Comparison of ENCODE assay signal across 12 cellular contexts in genomic region chr3:36381311-36381956, GRCh38. TPM values are rescaled to one million over a fixed set of nuclear protein-coding genes. Genes with fewer than 3 reads are reported as not detected.
DNase-seq lines count a peak whose midpoint lies in the region; ATAC-seq and TF ChIP-seq lines count a peak whose summit lies in the region.
"Had no signal": no experiment of that assay in that cellular context is flagged by ENCODE, and none has a peak within 500 bp of the region (broad histone marks: within the 10 kb centered on the region; RNA-seq: fewer than 3 reads in every experiment).

No MANE protein-coding gene starts in this region.

- H3K36me3 Mint-ChIP-seq in CD8-positive, alpha-beta T cell, result no peaks in the 10 kb centered on the region
- no peaks in the 10 kb centered on the region for H3K36me3 Mint-ChIP-seq in naive thymus-derived CD8-positive, alpha-beta T cell

- no peak for TF ChIP-seq EP300 in ovary (IDR thresholded peaks at IDR 0.05)

- no peaks in the 10 kb centered on the region for H3K36me3 ChIP-seq in CD8-positive, alpha-beta T cell (ENCODE audit: insufficient read depth, low read length)
- no peaks in the 10 kb centered on the region for H3K36me3 ChIP-seq in MM.1S (replicated peaks; ENCODE audit: insufficient read depth, low read length)
- no peaks in the 10 kb centered on the region for H3K36me3 ChIP-seq in ovary

- H3K4me3 ChIP-seq in CD8-positive, alpha-beta T cell (ENCODE audit: low read depth, low read length), result no peak overlapping the region
- H3K4me3 ChIP-seq in MM.1S (ENCODE audit: low read length), result peak overlapping the region; percentile 74
- peak overlapping the region; percentile 51 for H3K4me3 ChIP-seq in ovary

- peak overlapping the region; percentile 89; the same call in 1 of the 2 replicates for H3K4me2 ChIP-seq in MM.1S (ENCODE audit: low read depth, low read length)

- no peaks in the 10 kb centered on the region for H3F3A ChIP-seq in MM.1S (ENCODE audit: insufficient read depth, low read length)

- H3K9ac ChIP-seq in MM.1S (ENCODE audit: low read length), result no peak overlapping the region

- no peaks in the 10 kb centered on the region for H4K20me1 ChIP-seq in MM.1S (ENCODE audit: insufficient read depth, low read length)

- H3K27ac Mint-ChIP-seq in CD8-positive, alpha-beta T cell, result no peak overlapping the region
- no peak overlapping the region for H3K27ac Mint-ChIP-seq in naive thymus-derived CD8-positive, alpha-beta T cell
- H3K27ac Mint-ChIP-seq: stimulated activated naive CD8-positive, alpha-beta T cell treated with anti-CD3 and anti-CD28 coated beads, Interleukin-15, Interleukin-2, amounts not matched to agents 100 ng/mL and 50 ng/mL, for 24 hours had no signal

- no peak for TF ChIP-seq POLR2A in ovary (IDR thresholded peaks at IDR 0.05)

- peak overlapping the region; percentile 6 for H3K4me3 Mint-ChIP-seq in CD8-positive, alpha-beta T cell
- no peak overlapping the region for H3K4me3 Mint-ChIP-seq in naive thymus-derived CD8-positive, alpha-beta T cell
- H3K4me3 Mint-ChIP-seq: central memory CD8-positive, alpha-beta T cell had no signal

- H3K27me3 Mint-ChIP-seq in CD8-positive, alpha-beta T cell (ENCODE audit: low read depth), result peaks cover 36% of the 10 kb centered on the region
- H3K27me3 Mint-ChIP-seq in naive thymus-derived CD8-positive, alpha-beta T cell, result peaks cover 23 to 61% (median 33%) of the 10 kb centered on the region in 5 donors

- peak overlapping the region; percentile 91; the same call in 1 of the 2 replicates for H2AFZ ChIP-seq in MM.1S (ENCODE audit: low read length)

- CTCF ChIA-PET in CD8-positive, alpha-beta T cell (lab: Charles Lee), result no interaction called here

- WGBS in ovary, 3 donors, result 55 to 57% (median 57%) methylated on average over 8 of the region's 8 CpGs

- ATAC-seq in CD8-positive, alpha-beta T cell, result no peak
- no peak for ATAC-seq in naive thymus-derived CD8-positive, alpha-beta T cell

- no peaks in the 10 kb centered on the region for H3K9me3 Mint-ChIP-seq in CD8-positive, alpha-beta T cell
- no peaks in the 10 kb centered on the region for H3K9me3 Mint-ChIP-seq in naive thymus-derived CD8-positive, alpha-beta T cell
- H3K9me3 Mint-ChIP-seq: stimulated activated naive CD8-positive, alpha-beta T cell treated with anti-CD3 and anti-CD28 coated beads, Interleukin-15, Interleukin-2, amounts not matched to agents 100 ng/mL and 50 ng/mL, for 24 hours had no signal

- no peaks in the 10 kb centered on the region for H3K27me3 ChIP-seq in CD8-positive, alpha-beta T cell (ENCODE audit: insufficient read depth, low read length)
- H3K27me3 ChIP-seq in MM.1S (replicated peaks; ENCODE audit: insufficient read depth, low read length) (no peaks in the 10 kb centered on the region), ovary (no peaks in the 10 kb centered on the region)

- intact Hi-C loops in CD8-positive, alpha-beta T cell (cut with DNase I, micrococcal nuclease), result no loop called here
- intact Hi-C loops in ovary (cut with DNase I), result no loop called here

- TF ChIP-seq CTCF in CD8-positive, alpha-beta T cell (IDR thresholded peaks at IDR 0.05), result no peak
- TF ChIP-seq CTCF in MM.1S (IDR thresholded peaks at IDR 0.05; ENCODE audit: low read length) (no peak), ovary (IDR thresholded peaks at IDR 0.05) (no peak)

- H3K27ac ChIP-seq in CD8-positive, alpha-beta T cell (ENCODE audit: low read depth, low read length), result no peak overlapping the region
- H3K27ac ChIP-seq in MM.1S (ENCODE audit: low read length) (no peak overlapping the region), ovary (no peak overlapping the region)

- no peaks in the 10 kb centered on the region for H3K9me2 ChIP-seq in MM.1S (replicated peaks; ENCODE audit: insufficient read depth, low read length)

- no peaks in the 10 kb centered on the region for H3K79me2 ChIP-seq in MM.1S (ENCODE audit: low read length)

- DNase-seq in CD8-positive, alpha-beta T cell, result no peak
- DNase-seq in MM.1S, result no peak
- peak; percentile 16 for DNase-seq in fibroblast of gingiva (ENCODE audit: low read depth)
- DNase-seq in ovary, result no peak
- DNase-seq in hypothalamus (lab: John Stamatoyannopoulos, UW), result no peak
- DNase-seq in activated T-cell treated with anti-CD3 and anti-CD28 coated beads, Interleukin-2, amount 50 U/mL, for 48 hours, result no peak
- DNase-seq in naive thymus-derived CD8-positive, alpha-beta T cell, result no peak
- no peak for DNase-seq in NCI-H2029 (lab: John Stamatoyannopoulos, UW)
- DNase-seq: activated CD8-positive, alpha-beta memory T cell treated with anti-CD3 and anti-CD28 coated beads for 24 hours; NCI-H1105 had no signal

- H3K4me1 Mint-ChIP-seq in CD8-positive, alpha-beta T cell (ENCODE audit: low read depth), result peaks cover 8% of the 10 kb centered on the region
- peaks cover 0 to 9% (median 6%) of the 10 kb centered on the region in 4 donors for H3K4me1 Mint-ChIP-seq in naive thymus-derived CD8-positive, alpha-beta T cell
- H3K4me1 Mint-ChIP-seq: central memory CD8-positive, alpha-beta T cell had no signal

- H3K9me3 ChIP-seq in CD8-positive, alpha-beta T cell (ENCODE audit: low read length), result no peaks in the 10 kb centered on the region
- no peaks in the 10 kb centered on the region for H3K9me3 ChIP-seq in MM.1S (replicated peaks; ENCODE audit: insufficient read depth, low read length)
- H3K9me3 ChIP-seq in ovary, result no peaks in the 10 kb centered on the region

- POLR2A ChIA-PET in CD8-positive, alpha-beta T cell (lab: Charles Lee), result no interaction called here
- POLR2A ChIA-PET in naive thymus-derived CD8-positive, alpha-beta T cell (lab: Charles Lee), result no interaction called here

- no peaks in the 10 kb centered on the region for H3K4me1 ChIP-seq in CD8-positive, alpha-beta T cell (ENCODE audit: insufficient read depth, low read length)
- H3K4me1 ChIP-seq in MM.1S (ENCODE audit: low read length) (no peaks in the 10 kb centered on the region), ovary (ENCODE audit: insufficient read depth) (no peaks in the 10 kb centered on the region)

RNA-seq across cellular contexts. Expression of gene STAC, which starts 1.1 kb away (rescaled TPM):
- total RNA-seq in CD8-positive, alpha-beta T cell, result not detected
- 1 to 10 TPM in 3 of 7 donors, under 1 TPM in 4; 0.58 to 8.4 (median 0.88) TPM for total RNA-seq in ovary
- polyA plus RNA-seq in ovary, result 1 to 10 TPM; 1.2 to 1.6 TPM
- not detected for total RNA-seq in naive thymus-derived CD8-positive, alpha-beta T cell
- polyA plus RNA-seq in naive thymus-derived CD8-positive, alpha-beta T cell, result not detected
